In genomic region chr12:45705404-45705803, GRCh38 we compare ENCODE assay signal across 25 cellular contexts.
"Had no signal": no experiment of that assay in that cellular context is flagged by ENCODE, and none has a peak within 500 bp of the region (broad histone marks: within the 10 kb centered on the region; RNA-seq: fewer than 3 reads in every experiment).

No MANE protein-coding gene starts in this region.

- H3K27ac ChIP-seq: colonic mucosa, gastroesophageal sphincter, lower lobe of right lung, neural progenitor cell, prostate gland, right lobe of liver, suprapubic skin, transverse colon had no signal

- H3K36me3 ChIP-seq: colonic mucosa, gastroesophageal sphincter, lower lobe of right lung, neural progenitor cell, prostate gland, right lobe of liver, suprapubic skin, transverse colon had no signal

- H3K9me3 Mint-ChIP-seq: activated B cell treated with CpG ODN at 0.5 μM for 24 hours; activated T-helper 17 cell treated with anti-CD3 and anti-CD28 coated beads, Interleukin-2, amount 50 U/mL, for 72 hours; neural progenitor cell had no signal

- H3K4me1 ChIP-seq: colonic mucosa, gastroesophageal sphincter, lower lobe of right lung, prostate gland, suprapubic skin had no signal

- H3K4me3 Mint-ChIP-seq: activated B cell treated with CpG ODN at 0.5 μM for 24 hours; activated CD8-positive, alpha-beta T cell treated with anti-CD3 and anti-CD28 coated beads for 36 hours; activated naive CD8-positive, alpha-beta T cell treated with anti-CD3 and anti-CD28 coated beads for 36 hours; activated T-helper 17 cell treated with anti-CD3 and anti-CD28 coated beads, Interleukin-2, amount 50 U/mL, for 72 hours; immature natural killer cell; neural progenitor cell; stimulated activated naive CD8-positive, alpha-beta T cell treated with anti-CD3 and anti-CD28 coated beads, Interleukin-15, amount 100 ng/mL, for 72 hours had no signal

- DNase-seq: activated B cell treated with CpG ODN at 0.5 μM for 24 hours; activated CD4-positive, alpha-beta T cell treated with anti-CD3 and anti-CD28 coated beads for 4 hours; activated CD8-positive, alpha-beta T cell treated with anti-CD3 and anti-CD28 coated beads for 36 hours; activated naive CD4-positive, alpha-beta T cell; activated naive CD8-positive, alpha-beta T cell treated with anti-CD3 and anti-CD28 coated beads for 36 hours; activated T-cell treated with anti-CD3 and anti-CD28 coated beads, Interleukin-2, amount 50 U/mL, for 1 hour; amniotic stem cell; caudate nucleus; colonic mucosa; immature natural killer cell; lower lobe of right lung; midbrain; right lobe of liver; small intestine; stimulated activated CD4-positive, alpha-beta T cell treated with anti-CD3 and anti-CD28 coated beads, Interleukin-15, amount 100 ng/mL, for 24 hours; stimulated activated CD4-positive, alpha-beta T cell treated with anti-CD3 and anti-CD28 coated beads, Interleukin-2, amount 100 ng/mL, for 48 hours; stimulated activated naive CD8-positive, alpha-beta T cell treated with anti-CD3 and anti-CD28 coated beads, Interleukin-15, amount 100 ng/mL, for 72 hours; SW 1271; T-helper 2 cell; transverse colon had no signal

- H3K27ac Mint-ChIP-seq: activated B cell treated with CpG ODN at 0.5 μM for 24 hours; activated CD8-positive, alpha-beta T cell treated with anti-CD3 and anti-CD28 coated beads for 36 hours; activated naive CD8-positive, alpha-beta T cell treated with anti-CD3 and anti-CD28 coated beads for 36 hours; activated T-helper 17 cell treated with anti-CD3 and anti-CD28 coated beads, Interleukin-2, amount 50 U/mL, for 72 hours; neural progenitor cell; stimulated activated naive CD8-positive, alpha-beta T cell treated with anti-CD3 and anti-CD28 coated beads, Interleukin-15, amount 100 ng/mL, for 72 hours had no signal

- H3K4me3 ChIP-seq: colonic mucosa, gastroesophageal sphincter, lower lobe of right lung, neural progenitor cell, prostate gland, right lobe of liver, suprapubic skin, transverse colon had no signal

- H3K9me3 ChIP-seq: colonic mucosa, prostate gland, right lobe of liver had no signal

- H3K36me3 Mint-ChIP-seq: neural progenitor cell had no signal

- H3K4me1 Mint-ChIP-seq: activated T-helper 17 cell treated with anti-CD3 and anti-CD28 coated beads, Interleukin-2, amount 50 U/mL, for 72 hours; neural progenitor cell had no signal

- H3K27me3 Mint-ChIP-seq: activated B cell treated with CpG ODN at 0.5 μM for 24 hours; activated CD8-positive, alpha-beta T cell treated with anti-CD3 and anti-CD28 coated beads for 36 hours; activated naive CD8-positive, alpha-beta T cell treated with anti-CD3 and anti-CD28 coated beads for 36 hours; activated T-helper 17 cell treated with anti-CD3 and anti-CD28 coated beads, Interleukin-2, amount 50 U/mL, for 72 hours; stimulated activated naive CD8-positive, alpha-beta T cell treated with anti-CD3 and anti-CD28 coated beads, Interleukin-15, amount 100 ng/mL, for 72 hours had no signal

- H3K27me3 ChIP-seq: colonic mucosa, gastroesophageal sphincter, neural progenitor cell, right lobe of liver, suprapubic skin, transverse colon had no signal

- ATAC-seq: activated CD8-positive, alpha-beta T cell treated with anti-CD3 and anti-CD28 coated beads for 36 hours; activated T-helper 17 cell treated with anti-CD3 and anti-CD28 coated beads, Interleukin-2, amount 50 U/mL, for 72 hours; gastroesophageal sphincter; lower lobe of right lung; right lobe of liver; stimulated activated naive CD8-positive, alpha-beta T cell treated with anti-CD3 and anti-CD28 coated beads, Interleukin-15, amount 100 ng/mL, for 72 hours had no signal
